In the genomic region with DNA sequence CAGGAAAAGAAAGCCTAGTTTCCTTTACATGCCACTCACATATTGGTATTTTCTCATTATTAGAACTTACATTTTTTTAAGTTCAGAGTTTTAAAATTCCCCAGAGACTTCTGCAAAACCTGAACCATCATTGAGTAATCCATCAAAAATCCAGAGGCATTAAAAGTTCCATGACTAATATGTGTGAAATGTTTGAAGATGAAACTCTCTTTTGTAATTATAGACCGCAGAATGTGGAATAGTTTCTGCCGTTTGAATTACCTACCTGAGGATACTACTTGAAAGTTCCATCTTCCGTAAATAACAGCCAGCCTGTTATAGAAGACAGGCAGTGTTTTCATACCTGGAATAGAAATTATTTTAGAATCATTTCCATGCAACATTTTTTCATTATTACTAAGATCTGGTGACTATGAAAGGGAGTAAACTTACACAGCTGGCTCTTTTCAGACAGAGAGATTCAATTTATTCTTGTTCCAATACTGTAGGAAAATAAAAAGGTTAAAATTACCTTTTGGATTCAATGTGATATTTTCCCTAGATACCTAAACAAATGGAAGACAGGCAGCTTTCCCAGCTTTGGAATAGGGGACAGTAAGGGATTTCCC, we compare ENCODE assay signal across 12 cellular contexts.
A peak's percentile ranks its signal among the peaks of the same experiment; 100 is the strongest.
DNase-seq lines count a peak whose midpoint lies in the region; FAIRE-seq and TF ChIP-seq lines count a peak whose summit lies in the region.
"Had no signal": no experiment of that assay in that cellular context is flagged by ENCODE, and none has a peak within 500 bp of the region (broad histone marks: within the 10 kb centered on the region; RNA-seq: fewer than 3 reads in every experiment).

No MANE protein-coding gene starts in this region.

- intact Hi-C loops in Caco-2 (cut with micrococcal nuclease; ENCODE audit: unreplicated experiment), result no loop called here

- 81 to 93% (median 85%) methylated on average over 3 of the region's 3 CpGs for WGBS in small intestine, 3 donors

- DNase-seq in Daoy (ENCODE audit: low read depth) (peak; percentile 56), RKO (ENCODE audit: low spot score) (peak; percentile 38), epidermal melanocyte (ENCODE audit: insufficient read length, low spot score) (peak; percentile 48), non-pigmented ciliary epithelial cell (ENCODE audit: low read depth) (peak; percentile 68), small intestine (no peak), medulla oblongata (ENCODE audit: extremely low spot score) (no peak), NCI-H1694 (lab: John Stamatoyannopoulos, UW) (no peak), Caco-2 (no peak)
- DNase-seq: anterior cingulate cortex; CD8-positive, alpha-beta memory T cell; esophagus squamous epithelium; psoas muscle had no signal

- no peaks in the 10 kb centered on the region for H3K4me1 Mint-ChIP-seq in Caco-2 (ENCODE audit: low read depth, unreplicated experiment)
- H3K4me1 Mint-ChIP-seq: CD8-positive, alpha-beta memory T cell had no signal

- FAIRE-seq in small intestine (lab: Jason Lieb, UNC), result no peak

- H3K36me3 ChIP-seq in small intestine (ENCODE audit: control insufficient read depth in 2 of 2, insufficient read depth in 2 of 2, low read length in 2 of 2) (no peaks in the 10 kb centered on the region), Caco-2 (ENCODE audit: control insufficient read depth, insufficient read depth, low read length) (no peaks in the 10 kb centered on the region)
- H3K36me3 ChIP-seq: esophagus squamous epithelium had no signal

- no peak for TF ChIP-seq CTCF in Caco-2 (IDR thresholded peaks at IDR 0.05; ENCODE audit: insufficient read depth in 1 of 2, low read depth in 1 of 2, low read length in 1 of 2, severe bottlenecking in 1 of 2, unreplicated experiment in 1 of 2)

- no peak overlapping the region for H3K4me3 Mint-ChIP-seq in Caco-2 (ENCODE audit: unreplicated experiment)
- H3K4me3 Mint-ChIP-seq: CD8-positive, alpha-beta memory T cell had no signal

- POLR2A ChIA-PET in Caco-2 (lab: Charles Lee), result no interaction called here

- H3K4me3 ChIP-seq in small intestine (ENCODE audit: low read depth in 1 of 2, low read length in 2 of 2) (no peak overlapping the region), Caco-2 (ENCODE audit: low read depth, low read length) (no peak overlapping the region)
- H3K4me3 ChIP-seq: esophagus squamous epithelium, psoas muscle had no signal

- CTCF ChIA-PET in Caco-2 (lab: Charles Lee), result no interaction called here

- H3K9me3 Mint-ChIP-seq in Caco-2 (ENCODE audit: unreplicated experiment), result no peaks in the 10 kb centered on the region

- no peak overlapping the region for H3K27ac Mint-ChIP-seq in Caco-2 (ENCODE audit: unreplicated experiment)
- H3K27ac Mint-ChIP-seq: CD8-positive, alpha-beta memory T cell had no signal

- H3K27ac ChIP-seq in small intestine (ENCODE audit: low read depth in 1 of 2, low read length in 1 of 2), result no peak overlapping the region
- H3K27ac ChIP-seq: esophagus squamous epithelium, psoas muscle had no signal

- BruUV-seq in Caco-2 (replicated peaks; lab: Mats Ljungman, UMichigan), result no TSS peak

- H3K4me1 ChIP-seq in small intestine (ENCODE audit: control insufficient read depth in 2 of 2, insufficient read depth in 1 of 2, low read depth in 1 of 2, low read length in 1 of 2) (no peaks in the 10 kb centered on the region), Caco-2 (no peaks in the 10 kb centered on the region)
- H3K4me1 ChIP-seq: esophagus squamous epithelium, psoas muscle had no signal

- H3K36me3 Mint-ChIP-seq in Caco-2 (ENCODE audit: insufficient read depth, unreplicated experiment), result no peaks in the 10 kb centered on the region
- H3K36me3 Mint-ChIP-seq: CD8-positive, alpha-beta memory T cell had no signal

- H3K9me3 ChIP-seq in small intestine (ENCODE audit: control insufficient read depth, low read depth) (no peaks in the 10 kb centered on the region), Caco-2 (no peaks in the 10 kb centered on the region)
- H3K9me3 ChIP-seq: esophagus squamous epithelium, psoas muscle had no signal

- no peaks in the 10 kb centered on the region for H3K27me3 Mint-ChIP-seq in Caco-2 (ENCODE audit: insufficient read depth, unreplicated experiment)

- no peaks in the 10 kb centered on the region for H3K27me3 ChIP-seq in small intestine (ENCODE audit: control insufficient read depth in 2 of 2, insufficient read depth in 2 of 2, low read length in 2 of 2)
- H3K27me3 ChIP-seq in Caco-2 (replicated peaks; ENCODE audit: control insufficient read depth, insufficient read depth, low read length), result no peaks in the 10 kb centered on the region
- H3K27me3 ChIP-seq: esophagus squamous epithelium had no signal

Comparison
In these comparisons a context has a peak if more than half of its experiments do, and no peak if none do; other contexts are left out.
1. DNase-seq: peak in Daoy (single experiment), RKO (single experiment), epidermal melanocyte (single experiment) and non-pigmented ciliary epithelial cell (single experiment); none in small intestine (single experiment), medulla oblongata (single experiment), NCI-H1694 (single experiment) and Caco-2 (0 of 2).